ENCODE assay signal across 9 cellular contexts in genomic region chr13:113273856-113274590, GRCh38. TPM values are rescaled to one million over a fixed set of nuclear protein-coding genes. Genes with fewer than 3 reads are reported as not detected.
DNase-seq lines count a peak whose midpoint lies in the region; ATAC-seq and TF ChIP-seq lines count a peak whose summit lies in the region.
"Had no signal": no experiment of that assay in that cellular context is flagged by ENCODE, and none has a peak within 500 bp of the region (broad histone marks: within the 10 kb centered on the region; RNA-seq: fewer than 3 reads in every experiment).

No MANE protein-coding gene starts in this region.

- H3K36me3 Mint-ChIP-seq in HFFc6 (ENCODE audit: low read depth) (peaks cover 17% of the 10 kb centered on the region), brain (peaks cover 3% of the 10 kb centered on the region)

- H3K4me3 ChIP-seq in left lung: no peak overlapping the region

- H3K9me3 Mint-ChIP-seq in HFFc6 (no peaks in the 10 kb centered on the region), brain (peaks cover 0 to 3% (median 0%) of the 10 kb centered on the region in 5 experiments)

- H3K4me1 Mint-ChIP-seq in HFFc6 (ENCODE audit: low read depth) (peaks cover 26% of the 10 kb centered on the region), brain (peaks cover 12% of the 10 kb centered on the region)

- peak overlapping the region; percentile 48 to 77 for H3K27ac ChIP-seq in left lung

- DNase-seq in AG20443 (ENCODE audit: low spot score) (peak; percentile 67), HFFc6 (peak; percentile 65), left lung (peak; percentile 60 to 85), NCI-H524 treated with DMSO at 0.1 percent for 48 hours (lab: John Stamatoyannopoulos, UW) (no peak), pons (ENCODE audit: low spot score) (no peak), NCI-H2107 (lab: John Stamatoyannopoulos, UW) (no peak)
- DNase-seq: activated CD8-positive, alpha-beta memory T cell treated with anti-CD3 and anti-CD28 coated beads, Interleukin-2, amount 50 U/mL, for 48 hours had no signal

- intact Hi-C loops in left lung (cut with DNase I): loop anchor here in 1 of 2 donors (10.0 kb wide), 1 partner anchor 121 kb away; no protein-coding TSS in a partner anchor

- H3K27ac Mint-ChIP-seq in HFFc6 (peak overlapping the region; percentile 73; the same call in 1 of the 2 replicates), brain (peak overlapping the region in 3 of 5 experiments; percentile 23 to 52 (median 40))

- H3K9me3 ChIP-seq in left lung: no peaks in the 10 kb centered on the region

- peaks cover 0 to 3% of the 10 kb centered on the region in 2 donors for H3K36me3 ChIP-seq in left lung

- peaks cover 4 to 45% of the 10 kb centered on the region in 2 donors for H3K4me1 ChIP-seq in left lung

- TF ChIP-seq CTCF in HFFc6 (IDR thresholded peaks at IDR 0.05) (no peak), brain (conservative IDR thresholded peaks at IDR 0.05) (no peak), left lung (IDR thresholded peaks at IDR 0.05) (no peak)

- H3K4me3 Mint-ChIP-seq in HFFc6 (no peak overlapping the region; the same call in 1 of the 2 replicates), brain (no peak overlapping the region)

- H3K27me3 Mint-ChIP-seq in HFFc6 (ENCODE audit: insufficient read depth) (no peaks in the 10 kb centered on the region; the same call in 1 of the 2 replicates), brain (peaks cover under 1% of the 10 kb centered on the region)

- H3K27me3 ChIP-seq in left lung: no peaks in the 10 kb centered on the region

- ATAC-seq in left lung (peak; percentile 87), GM19397 (IDR thresholded peaks at IDR 0.05; ENCODE audit: unreplicated experiment) (no peak)

RNA-seq across cellular contexts. Expression of gene LAMP1, which starts 23.0 kb away (rescaled TPM):
- 100 to 1,000 TPM; 215 to 255 (median 247) TPM for total RNA-seq in HFFc6 (2021; fragmentation: NEBNext Ultra II Directional; extraction: Animal tissue kit (Norgen Biotek cat#: 25700))
- polyA plus RNA-seq in brain (ENCODE audit: insufficient read depth, low read depth, low replicate concordance): 220 TPM
- 100 to 1,000 TPM; 314 to 374 TPM for total RNA-seq in left lung

Comparison
In these comparisons a context has a peak if more than half of its experiments do, and no peak if none do; other contexts are left out.
1. DNase-seq: peak in AG20443 (single experiment), HFFc6 (single experiment) and left lung (2 of 2); none in NCI-H524 treated with DMSO at 0.1 percent for 48 hours (single experiment), pons (single experiment) and NCI-H2107 (single experiment).